12 cellular contexts compared by ENCODE assay signal in the genomic region with DNA sequence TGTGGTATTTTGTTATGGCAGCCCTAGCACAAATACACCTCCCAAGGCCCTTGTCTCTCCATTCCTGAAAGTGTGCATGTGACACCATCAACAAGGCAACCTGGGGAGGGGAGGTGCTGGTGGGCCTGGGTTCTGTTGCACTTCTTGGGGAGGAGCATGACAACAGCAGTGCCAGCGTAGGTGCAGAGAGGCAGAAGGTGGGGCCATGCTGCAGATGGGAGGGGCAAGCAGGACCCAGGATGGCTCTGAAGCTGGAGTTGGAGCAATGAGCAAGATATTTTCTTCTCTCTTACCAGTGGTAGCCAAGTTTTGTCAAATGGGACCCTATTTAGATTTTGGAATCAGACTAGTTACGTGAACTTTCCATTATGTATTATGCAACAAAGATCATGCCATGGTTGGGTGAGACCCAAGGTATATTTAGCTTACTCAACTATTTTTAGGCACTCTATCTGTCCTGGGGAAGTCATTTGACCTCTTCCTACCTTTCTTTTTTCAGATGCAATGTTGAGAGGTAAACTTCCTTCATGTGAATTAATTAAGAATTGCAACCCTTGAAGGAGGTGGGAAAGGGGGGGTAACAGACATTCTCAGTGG. TPM values are rescaled to one million over a fixed set of nuclear protein-coding genes. Genes with fewer than 3 reads are reported as not detected.
DNase-seq lines count a peak whose midpoint lies in the region; ATAC-seq and TF ChIP-seq lines count a peak whose summit lies in the region.
"Had no signal": no experiment of that assay in that cellular context is flagged by ENCODE, and none has a peak within 500 bp of the region (broad histone marks: within the 10 kb centered on the region; RNA-seq: fewer than 3 reads in every experiment).

No MANE protein-coding gene starts in this region.

- ATAC-seq in HG02798 (IDR thresholded peaks at IDR 0.05; ENCODE audit: poor library complexity, unreplicated experiment) = no peak
- ATAC-seq: esophagus mucosa had no signal

- no peaks in the 10 kb centered on the region for H3K27me3 ChIP-seq in left ventricle myocardium inferior (ENCODE audit: low read depth)
- H3K27me3 ChIP-seq in spleen (replicated peaks in 1 of 7) = no peaks in the 10 kb centered on the region

- DNase-seq in HFFc6 (no peak), left ventricle myocardium inferior (peak; percentile 19), spleen (no peak), mucosa of gallbladder (ENCODE audit: low spot score) (no peak), DMS153 treated with DMSO at 0.1 percent for 48 hours (lab: John Stamatoyannopoulos, UW; ENCODE audit: unreplicated experiment) (no peak), RWPE1 (ENCODE audit: low spot score) (no peak)
- DNase-seq: DMS53, NCI-H226 had no signal

- WGBS in spleen, 5 donors = 56 to 78% (median 72%) methylated on average over 2 of the region's 2 CpGs

- H3K4me3 Mint-ChIP-seq in HFFc6 = peak overlapping the region; percentile 67

- H3K9me3 ChIP-seq in left ventricle myocardium inferior (replicated peaks) (no peaks in the 10 kb centered on the region), spleen (no peaks in the 10 kb centered on the region)
- H3K9me3 ChIP-seq: prostate gland had no signal

- no peak for TF ChIP-seq POLR2A in spleen (IDR thresholded peaks at IDR 0.05)

- H3K27me3 Mint-ChIP-seq in HFFc6 (ENCODE audit: insufficient read depth) = no peaks in the 10 kb centered on the region

- H3K9me3 Mint-ChIP-seq in HFFc6 = no peaks in the 10 kb centered on the region

- H3K4me1 ChIP-seq in left ventricle myocardium inferior (peaks cover 90% of the 10 kb centered on the region), spleen (peaks cover 46 to 89% (median 72%) of the 10 kb centered on the region in 6 donors)

- H3K27ac Mint-ChIP-seq in HFFc6 = peak overlapping the region; percentile 84

- POLR2A ChIA-PET in RWPE1 (lab: Yijun Ruan, JAX; ENCODE audit: low non-redundant PET) = no interaction called here

- H3K4me3 ChIP-seq in left ventricle myocardium inferior (peak overlapping the region; percentile 22), spleen (no peak overlapping the region)
- H3K4me3 ChIP-seq: prostate gland had no signal

- no peaks in the 10 kb centered on the region for H3K36me3 Mint-ChIP-seq in HFFc6 (ENCODE audit: low read depth)

- no peak for TF ChIP-seq CTCF in HFFc6 (IDR thresholded peaks at IDR 0.05)
- no peak for TF ChIP-seq CTCF in VCaP (conservative IDR thresholded peaks at IDR 0.05)
- TF ChIP-seq CTCF in left ventricle myocardium inferior (IDR thresholded peaks at IDR 0.05; ENCODE audit: borderline replicate concordance) = no peak
- no peak for TF ChIP-seq CTCF in spleen (IDR thresholded peaks at IDR 0.05 in 8 of 11, conservative IDR thresholded peaks at IDR 0.05 in 3 of 11)
- no peak for TF ChIP-seq CTCF in RWPE1 (conservative IDR thresholded peaks at IDR 0.05; ENCODE audit: low read depth)

- peak overlapping the region; percentile 9; the same call in 1 of the 2 replicates for H3K27ac ChIP-seq in VCaP
- H3K27ac ChIP-seq in left ventricle myocardium inferior (replicated peaks) = peak overlapping the region; percentile 96
- peak overlapping the region in 5 of 8 donors; percentile 23 to 98 (median 96) for H3K27ac ChIP-seq in spleen
- H3K27ac ChIP-seq in RWPE1 = no peak overlapping the region
- H3K27ac ChIP-seq: prostate gland had no signal

- intact Hi-C loops in left ventricle myocardium inferior (cut with micrococcal nuclease) = no loop called here
- intact Hi-C loops in spleen (cut with DNase I; ENCODE audit: low total_unique reads) = no loop called here

- CTCF ChIA-PET in RWPE1 (lab: Yijun Ruan, JAX) = interaction anchor here (0.7 kb wide), 1 partner anchor 84 kb away, joined by 3 read pairs; no protein-coding TSS in a partner anchor

- no peaks in the 10 kb centered on the region for H3K36me3 ChIP-seq in left ventricle myocardium inferior
- peaks cover 0 to 5% (median 0%) of the 10 kb centered on the region in 6 donors for H3K36me3 ChIP-seq in spleen
- H3K36me3 ChIP-seq: prostate gland had no signal

- peaks cover 73% of the 10 kb centered on the region for H3K4me1 Mint-ChIP-seq in HFFc6 (ENCODE audit: low read depth)

RNA-seq across cellular contexts. Expression of a gene that starts 3.4 kb away (rescaled TPM):
- 10 to 100 TPM; 20.8 to 30.7 (median 27.2) TPM for total RNA-seq in HFFc6 (2021; fragmentation: NEBNext Ultra II Directional; extraction: Animal tissue kit (Norgen Biotek cat#: 25700))
- total RNA-seq in left ventricle myocardium inferior (121 TPM), spleen (10 to 100 TPM; 22.9 to 40.1 (median 34.3) TPM), mucosa of gallbladder (94.4 TPM)
- 1 to 10 TPM; 5.2 to 7.9 (median 5.7) TPM for polyA plus RNA-seq in spleen

RNA-seq across cellular contexts. Expression of a gene that starts 35.1 kb away (rescaled TPM):
- total RNA-seq in HFFc6 (2021; fragmentation: NEBNext Ultra II Directional; extraction: Animal tissue kit (Norgen Biotek cat#: 25700)) = not detected
- not detected for total RNA-seq in left ventricle myocardium inferior
- total RNA-seq in spleen = 1 to 10 TPM in 6 of 7 donors, under 1 TPM in 1; 0.42 to 7.3 (median 4.7) TPM
- polyA plus RNA-seq in spleen = under 1 TPM; 0.06 to 0.26 (median 0.17) TPM
- 0.66 TPM for total RNA-seq in mucosa of gallbladder
- total RNA-seq: prostate gland had no signal

RNA-seq across cellular contexts. Expression of a gene that starts 49.0 kb away (rescaled TPM):
- not detected for total RNA-seq in HFFc6 (2021; fragmentation: NEBNext Ultra II Directional; extraction: Animal tissue kit (Norgen Biotek cat#: 25700))
- total RNA-seq in left ventricle myocardium inferior (0.33 TPM), spleen (10 to 100 TPM in 5 of 7 donors, 1 to 10 TPM in 2; 6.6 to 35.3 (median 16.0) TPM), mucosa of gallbladder (11.9 TPM)
- 1 to 10 TPM; 2.5 to 3.7 (median 2.6) TPM for polyA plus RNA-seq in spleen
